Comparison of ENCODE assay signal across 8 cellular contexts in genomic region chr15:59532770-59533379, GRCh38.
DNase-seq lines count a peak whose midpoint lies in the region; ATAC-seq, FAIRE-seq and TF ChIP-seq lines count a peak whose summit lies in the region.

No MANE protein-coding gene starts in this region.

- ATAC-seq in naive thymus-derived CD4-positive, alpha-beta T cell: peak; percentile 55
- no peak for ATAC-seq in HG03457 (IDR thresholded peaks at IDR 0.05; ENCODE audit: unreplicated experiment)
- no peak for ATAC-seq in HG03439 (IDR thresholded peaks at IDR 0.05; ENCODE audit: unreplicated experiment)

- no peak overlapping the region for H3K27ac Mint-ChIP-seq in naive thymus-derived CD4-positive, alpha-beta T cell

- H3K36me3 ChIP-seq in SJCRH30: no peaks in the 10 kb centered on the region
- no peaks in the 10 kb centered on the region for H3K36me3 ChIP-seq in endothelial cell of umbilical vein (ENCODE audit: control insufficient read depth in 2 of 2, extremely low read depth in 1 of 2, insufficient read depth in 2 of 2, low read length in 2 of 2)
- H3K36me3 ChIP-seq in naive thymus-derived CD4-positive, alpha-beta T cell (ENCODE audit: control insufficient read depth in 2 of 3, insufficient read depth in 3 of 3, low read length in 3 of 3): no peaks in the 10 kb centered on the region

- no peaks in the 10 kb centered on the region for H3K79me2 ChIP-seq in endothelial cell of umbilical vein (ENCODE audit: control insufficient read depth, insufficient read depth, low read length)

- H3K4me3 ChIP-seq in SJCRH30 (no peak overlapping the region), endothelial cell of umbilical vein (replicated peaks in 1 of 3; ENCODE audit: insufficient read depth in 1 of 3, low read depth in 1 of 3, low read length in 3 of 3) (no peak overlapping the region)
- H3K4me3 ChIP-seq in naive thymus-derived CD4-positive, alpha-beta T cell (ENCODE audit: low read length): no peak overlapping the region

- dilution Hi-C loops in endothelial cell of umbilical vein (cut with MboI; ENCODE audit: extremely low pct_ligation_motif_present, low sequenced_read_pairs): no loop called here

- peak; percentile 18 for DNase-seq in activated CD8-positive, alpha-beta memory T cell treated with anti-CD3 and anti-CD28 coated beads, Interleukin-2, amount 50 U/mL, for 4 hours
- DNase-seq in activated CD8-positive, alpha-beta memory T cell treated with anti-CD3 and anti-CD28 coated beads for 24 hours: no peak
- DNase-seq in Kasumi-1 (lab: John Stamatoyannopoulos, UW) (peak; percentile 49 to 70), SJCRH30 (peak; percentile 46 to 72), endothelial cell of umbilical vein (ENCODE audit: low read depth, low spot score) (peak; percentile 54)
- DNase-seq in naive thymus-derived CD4-positive, alpha-beta T cell: peak in 6 of 9 donors; percentile 9 to 34 (median 25)

- H3K4me1 Mint-ChIP-seq in naive thymus-derived CD4-positive, alpha-beta T cell: peaks cover 5 to 11% (median 10%) of the 10 kb centered on the region in 7 donors

- H3K27ac ChIP-seq in SJCRH30: no peak overlapping the region
- H3K27ac ChIP-seq in endothelial cell of umbilical vein (ENCODE audit: insufficient read depth, low read depth, low read length): no peak overlapping the region
- no peak overlapping the region for H3K27ac ChIP-seq in naive thymus-derived CD4-positive, alpha-beta T cell (ENCODE audit: low read depth, low read length)

- no peak overlapping the region for H3K9ac ChIP-seq in endothelial cell of umbilical vein (replicated peaks; ENCODE audit: extremely low read depth, insufficient read depth, low read length)

- TF ChIP-seq CTCF in endothelial cell of umbilical vein (IDR thresholded peaks at IDR 0.05; ENCODE audit: extremely low read depth in 1 of 2, insufficient read depth in 1 of 2, low read depth in 1 of 2, low read length in 2 of 2): peak; percentile 61 to 68

- peaks cover 15% of the 10 kb centered on the region for H3K4me1 ChIP-seq in SJCRH30
- H3K4me1 ChIP-seq in endothelial cell of umbilical vein (ENCODE audit: control insufficient read depth, extremely low read depth, insufficient read depth, low read length): no peaks in the 10 kb centered on the region
- no peaks in the 10 kb centered on the region for H3K4me1 ChIP-seq in naive thymus-derived CD4-positive, alpha-beta T cell (ENCODE audit: control insufficient read depth in 2 of 2, insufficient read depth in 2 of 2, low read length in 2 of 2)

- no peaks in the 10 kb centered on the region for H3K9me3 Mint-ChIP-seq in naive thymus-derived CD4-positive, alpha-beta T cell

- no peak for TF ChIP-seq POLR2A in endothelial cell of umbilical vein (IDR thresholded peaks at IDR 0.05; ENCODE audit: low read depth, low read length)

- no peaks in the 10 kb centered on the region for H3K27me3 ChIP-seq in SJCRH30
- peaks cover 0 to 2% of the 10 kb centered on the region in 2 experiments for H3K27me3 ChIP-seq in endothelial cell of umbilical vein (ENCODE audit: control insufficient read depth in 2 of 2, insufficient read depth in 2 of 2, low read length in 2 of 2)
- no peaks in the 10 kb centered on the region for H3K27me3 ChIP-seq in naive thymus-derived CD4-positive, alpha-beta T cell (ENCODE audit: control insufficient read depth in 2 of 2, insufficient read depth in 2 of 2, low read length in 2 of 2)

- BruUV-seq in endothelial cell of umbilical vein (replicated peaks; lab: Mats Ljungman, UMichigan): no TSS peak

- H3K9me3 ChIP-seq in SJCRH30 (replicated peaks): no peaks in the 10 kb centered on the region
- H3K9me3 ChIP-seq in endothelial cell of umbilical vein (replicated peaks; ENCODE audit: control insufficient read depth, insufficient read depth, low read length): no peaks in the 10 kb centered on the region
- no peaks in the 10 kb centered on the region for H3K9me3 ChIP-seq in naive thymus-derived CD4-positive, alpha-beta T cell (ENCODE audit: control insufficient read depth in 2 of 3, low read length in 3 of 3)

- H2AFZ ChIP-seq in endothelial cell of umbilical vein (ENCODE audit: low read depth, low read length): no peak overlapping the region

- POLR2A ChIA-PET in endothelial cell of umbilical vein (lab: Charles Lee): interaction anchor here (0.7 kb wide), 1 partner anchor 1260 kb away, joined by 5 read pairs; no protein-coding TSS in a partner anchor
- POLR2A ChIA-PET in naive thymus-derived CD4-positive, alpha-beta T cell (lab: Charles Lee): interaction anchor here (1.0 kb wide), 1 partner anchor 9 kb away, joined by 4 read pairs; no protein-coding TSS in a partner anchor

- H4K20me1 ChIP-seq in endothelial cell of umbilical vein (replicated peaks; ENCODE audit: control insufficient read depth, extremely low read depth, insufficient read depth, low read length): no peaks in the 10 kb centered on the region

- no peaks in the 10 kb centered on the region for H3K9me1 ChIP-seq in endothelial cell of umbilical vein (replicated peaks; ENCODE audit: control insufficient read depth, extremely low read depth, insufficient read depth, low read length)

- no peak overlapping the region for H3K4me2 ChIP-seq in endothelial cell of umbilical vein (ENCODE audit: insufficient read depth, low read length)

- peak; percentile 86 for FAIRE-seq in endothelial cell of umbilical vein (lab: Jason Lieb, UNC)

- H3K36me3 Mint-ChIP-seq in naive thymus-derived CD4-positive, alpha-beta T cell: no peaks in the 10 kb centered on the region

- intact Hi-C loops in endothelial cell of umbilical vein (cut with micrococcal nuclease): loop anchor here (1.0 to 5.0 kb wide), 4 partner anchors 29 to 794 kb away; no protein-coding TSS in a partner anchor
- intact Hi-C loops in naive thymus-derived CD4-positive, alpha-beta T cell (cut with micrococcal nuclease): loop anchor here (1.0 to 5.0 kb wide), 5 partner anchors 89 to 794 kb away; partner anchors contain the start of gene GTF2A2 (in 1 of the 2)

- no peak overlapping the region for H3K4me3 Mint-ChIP-seq in naive thymus-derived CD4-positive, alpha-beta T cell

- CTCF ChIA-PET in endothelial cell of umbilical vein (lab: Charles Lee): interaction anchor here (0.5 to 2.3 kb wide), 59 partner anchors 9 to 1305 kb away, joined by 3 to 60 read pairs (median 5); partner anchors contain the start of gene GTF2A2
- CTCF ChIA-PET in naive thymus-derived CD4-positive, alpha-beta T cell (lab: Charles Lee): interaction anchor here (0.5 to 1.6 kb wide), 10 partner anchors 8 to 1305 kb away, joined by 3 to 8 read pairs (median 3); no protein-coding TSS in a partner anchor

- H3K27me3 Mint-ChIP-seq in naive thymus-derived CD4-positive, alpha-beta T cell: peaks cover 0 to 25% (median 0%) of the 10 kb centered on the region in 5 donors

TF ChIP-seq in endothelial cell of umbilical vein, 7 proteins besides CTCF, POLR2A, EP300 and RAD21:
- TF ChIP-seq JUN (IDR thresholded peaks at IDR 0.05; ENCODE audit: borderline replicate concordance, insufficient read depth, insufficient read length, low read depth) (no peak), FOS (IDR thresholded peaks at IDR 0.05; ENCODE audit: borderline replicate concordance, insufficient read depth, low read length) (no peak), MAX (IDR thresholded peaks at IDR 0.05; ENCODE audit: insufficient read depth, insufficient read length) (no peak), GATA2 (IDR thresholded peaks at IDR 0.05; ENCODE audit: insufficient read depth, insufficient read length, low read depth, low read length) (no peak)
